In the genomic region with DNA sequence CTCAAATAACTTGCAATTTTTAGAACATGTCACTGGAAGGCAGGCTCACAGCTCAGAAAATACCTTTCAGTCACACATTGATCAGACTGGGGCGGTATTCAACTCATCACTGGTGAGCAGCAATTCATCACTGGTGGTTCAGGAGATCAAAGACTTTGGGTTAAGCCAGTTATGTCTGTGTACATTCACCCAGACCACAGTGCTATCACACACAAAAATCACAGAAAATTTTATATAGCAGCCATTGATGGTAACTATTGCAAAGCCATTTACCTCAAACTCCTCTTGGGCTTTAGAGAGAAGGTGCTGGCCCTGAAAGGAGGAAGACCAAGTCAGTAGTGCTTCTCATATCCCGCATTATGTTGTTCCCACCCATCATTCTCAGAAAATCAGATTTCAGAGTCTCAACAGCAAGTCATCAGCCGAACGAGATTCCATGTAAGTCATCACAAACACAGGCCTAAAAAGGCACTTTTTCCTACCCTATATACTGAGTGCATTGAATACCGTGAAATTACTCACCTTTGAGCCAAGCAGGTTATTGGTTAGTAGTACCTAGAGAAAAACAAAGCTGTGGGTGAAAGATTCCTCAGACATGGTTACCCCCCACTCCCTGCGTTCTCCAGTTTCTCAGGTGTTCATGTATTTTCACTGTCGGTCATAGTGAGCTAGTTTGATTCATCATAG, we compare ENCODE assay signal across 1 cellular context.
TF ChIP-seq lines count a peak whose summit lies in the region.

No MANE protein-coding gene starts in this region.

TF ChIP-seq in HepG2, 621 proteins besides CTCF, POLR2A, EP300 and RAD21:
- no peak for TF ChIP-seq ASH2L (IDR thresholded peaks at IDR 0.05; ENCODE audit: insufficient read length, low read depth, low read length)
- TF ChIP-seq ZNF674 (CRISPR knock-in tag; IDR thresholded peaks at IDR 0.05; ENCODE audit: low read depth) = no peak
- TF ChIP-seq HMGA1 (CRISPR knock-in tag; conservative IDR thresholded peaks at IDR 0.05) = no peak
- TF ChIP-seq ZNF235 (CRISPR knock-in tag; IDR thresholded peaks at IDR 0.05; ENCODE audit: borderline replicate concordance) = no peak
- TF ChIP-seq ZNF543 (CRISPR knock-in tag; IDR thresholded peaks at IDR 0.05) = no peak
- no peak for TF ChIP-seq ISX (CRISPR knock-in tag; conservative IDR thresholded peaks at IDR 0.05)
- no peak for TF ChIP-seq CCDC6 (CRISPR knock-in tag; IDR thresholded peaks at IDR 0.05)
- no peak for TF ChIP-seq HNRNPH1 (optimal IDR thresholded peaks at IDR 0.05; ENCODE audit: low read depth, low read length)
- TF ChIP-seq ZNF383 (CRISPR knock-in tag; IDR thresholded peaks at IDR 0.05; ENCODE audit: borderline replicate concordance) = no peak
- no peak for TF ChIP-seq MIXL1 (CRISPR knock-in tag; IDR thresholded peaks at IDR 0.05)
- no peak for TF ChIP-seq SMAD1 (CRISPR knock-in tag; IDR thresholded peaks at IDR 0.05; ENCODE audit: borderline replicate concordance, low read depth)
- TF ChIP-seq, protein P1, sequence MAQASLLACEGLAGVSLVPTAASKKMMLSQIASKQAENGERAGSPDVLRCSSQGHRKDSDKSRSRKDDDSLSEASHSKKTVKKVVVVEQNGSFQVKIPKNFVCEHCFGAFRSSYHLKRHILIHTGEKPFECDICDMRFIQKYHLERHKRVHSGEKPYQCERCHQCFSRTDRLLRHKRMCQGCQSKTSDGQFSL (CRISPR knock-in tag; IDR thresholded peaks at IDR 0.05) = no peak
- TF ChIP-seq CEBPB (IDR thresholded peaks at IDR 0.05; ENCODE audit: borderline replicate concordance, low read depth, low read length) = no peak
- no peak for TF ChIP-seq ZNF468 (CRISPR knock-in tag; IDR thresholded peaks at IDR 0.05)
- peak; percentile 28; the same call in 1 of the 2 replicates for TF ChIP-seq RBFOX2 (IDR thresholded peaks at IDR 0.05; ENCODE audit: low read depth, low read length)
- TF ChIP-seq ZMAT3 (CRISPR knock-in tag; conservative IDR thresholded peaks at IDR 0.05) = no peak
- no peak for TF ChIP-seq TP53 (CRISPR knock-in tag; conservative IDR thresholded peaks at IDR 0.05)
- TF ChIP-seq ZNF30 (CRISPR knock-in tag; IDR thresholded peaks at IDR 0.05) = 0 out of 2 replicates have a peak, but pooled peaks have one; percentile 39
- TF ChIP-seq SMYD3 (CRISPR knock-in tag; IDR thresholded peaks at IDR 0.05) = no peak
- TF ChIP-seq MEF2D (CRISPR knock-in tag; IDR thresholded peaks at IDR 0.05) = no peak
- no peak for TF ChIP-seq SNAI1 (CRISPR knock-in tag; IDR thresholded peaks at IDR 0.05; ENCODE audit: borderline replicate concordance)
- TF ChIP-seq RBM22 (optimal IDR thresholded peaks at IDR 0.05; ENCODE audit: low read length) = peak; percentile 30
- no peak for TF ChIP-seq ZNF749 (CRISPR knock-in tag; IDR thresholded peaks at IDR 0.05; ENCODE audit: borderline replicate concordance)
- TF ChIP-seq KDM2A (CRISPR knock-in tag; IDR thresholded peaks at IDR 0.05; ENCODE audit: borderline replicate concordance, low read depth) = no peak
- TF ChIP-seq, protein P2, sequence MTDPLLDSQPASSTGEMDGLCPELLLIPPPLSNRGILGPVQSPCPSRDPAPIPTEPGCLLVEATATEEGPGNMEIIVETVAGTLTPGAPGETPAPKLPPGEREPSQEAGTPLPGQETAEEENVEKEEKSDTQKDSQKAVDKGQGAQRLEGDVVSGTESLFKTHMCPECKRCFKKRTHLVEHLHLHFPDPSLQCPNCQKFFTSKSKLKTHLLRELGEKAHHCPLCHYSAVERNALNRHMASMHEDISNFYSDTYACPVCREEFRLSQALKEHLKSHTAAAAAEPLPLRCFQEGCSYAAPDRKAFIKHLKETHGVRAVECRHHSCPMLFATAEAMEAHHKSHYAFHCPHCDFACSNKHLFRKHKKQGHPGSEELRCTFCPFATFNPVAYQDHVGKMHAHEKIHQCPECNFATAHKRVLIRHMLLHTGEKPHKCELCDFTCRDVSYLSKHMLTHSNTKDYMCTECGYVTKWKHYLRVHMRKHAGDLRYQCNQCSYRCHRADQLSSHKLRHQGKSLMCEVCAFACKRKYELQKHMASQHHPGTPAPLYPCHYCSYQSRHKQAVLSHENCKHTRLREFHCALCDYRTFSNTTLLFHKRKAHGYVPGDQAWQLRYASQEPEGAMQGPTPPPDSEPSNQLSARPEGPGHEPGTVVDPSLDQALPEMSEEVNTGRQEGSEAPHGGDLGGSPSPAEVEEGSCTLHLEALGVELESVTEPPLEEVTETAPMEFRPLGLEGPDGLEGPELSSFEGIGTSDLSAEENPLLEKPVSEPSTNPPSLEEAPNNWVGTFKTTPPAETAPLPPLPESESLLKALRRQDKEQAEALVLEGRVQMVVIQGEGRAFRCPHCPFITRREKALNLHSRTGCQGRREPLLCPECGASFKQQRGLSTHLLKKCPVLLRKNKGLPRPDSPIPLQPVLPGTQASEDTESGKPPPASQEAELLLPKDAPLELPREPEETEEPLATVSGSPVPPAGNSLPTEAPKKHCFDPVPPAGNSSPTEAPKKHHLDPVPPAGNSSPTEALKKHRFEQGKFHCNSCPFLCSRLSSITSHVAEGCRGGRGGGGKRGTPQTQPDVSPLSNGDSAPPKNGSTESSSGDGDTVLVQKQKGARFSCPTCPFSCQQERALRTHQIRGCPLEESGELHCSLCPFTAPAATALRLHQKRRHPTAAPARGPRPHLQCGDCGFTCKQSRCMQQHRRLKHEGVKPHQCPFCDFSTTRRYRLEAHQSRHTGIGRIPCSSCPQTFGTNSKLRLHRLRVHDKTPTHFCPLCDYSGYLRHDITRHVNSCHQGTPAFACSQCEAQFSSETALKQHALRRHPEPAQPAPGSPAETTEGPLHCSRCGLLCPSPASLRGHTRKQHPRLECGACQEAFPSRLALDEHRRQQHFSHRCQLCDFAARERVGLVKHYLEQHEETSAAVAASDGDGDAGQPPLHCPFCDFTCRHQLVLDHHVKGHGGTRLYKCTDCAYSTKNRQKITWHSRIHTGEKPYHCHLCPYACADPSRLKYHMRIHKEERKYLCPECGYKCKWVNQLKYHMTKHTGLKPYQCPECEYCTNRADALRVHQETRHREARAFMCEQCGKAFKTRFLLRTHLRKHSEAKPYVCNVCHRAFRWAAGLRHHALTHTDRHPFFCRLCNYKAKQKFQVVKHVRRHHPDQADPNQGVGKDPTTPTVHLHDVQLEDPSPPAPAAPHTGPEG (CRISPR knock-in tag; IDR thresholded peaks at IDR 0.05) = no peak
- 0 out of 2 replicates have a peak, but pooled peaks have one; percentile 28 for TF ChIP-seq ATF1 (CRISPR knock-in tag; IDR thresholded peaks at IDR 0.05)
- TF ChIP-seq NFIC (IDR thresholded peaks at IDR 0.05; ENCODE audit: low read length) = 0 out of 2 replicates have a peak, but pooled peaks have one; percentile 16
- TF ChIP-seq, protein P3, sequence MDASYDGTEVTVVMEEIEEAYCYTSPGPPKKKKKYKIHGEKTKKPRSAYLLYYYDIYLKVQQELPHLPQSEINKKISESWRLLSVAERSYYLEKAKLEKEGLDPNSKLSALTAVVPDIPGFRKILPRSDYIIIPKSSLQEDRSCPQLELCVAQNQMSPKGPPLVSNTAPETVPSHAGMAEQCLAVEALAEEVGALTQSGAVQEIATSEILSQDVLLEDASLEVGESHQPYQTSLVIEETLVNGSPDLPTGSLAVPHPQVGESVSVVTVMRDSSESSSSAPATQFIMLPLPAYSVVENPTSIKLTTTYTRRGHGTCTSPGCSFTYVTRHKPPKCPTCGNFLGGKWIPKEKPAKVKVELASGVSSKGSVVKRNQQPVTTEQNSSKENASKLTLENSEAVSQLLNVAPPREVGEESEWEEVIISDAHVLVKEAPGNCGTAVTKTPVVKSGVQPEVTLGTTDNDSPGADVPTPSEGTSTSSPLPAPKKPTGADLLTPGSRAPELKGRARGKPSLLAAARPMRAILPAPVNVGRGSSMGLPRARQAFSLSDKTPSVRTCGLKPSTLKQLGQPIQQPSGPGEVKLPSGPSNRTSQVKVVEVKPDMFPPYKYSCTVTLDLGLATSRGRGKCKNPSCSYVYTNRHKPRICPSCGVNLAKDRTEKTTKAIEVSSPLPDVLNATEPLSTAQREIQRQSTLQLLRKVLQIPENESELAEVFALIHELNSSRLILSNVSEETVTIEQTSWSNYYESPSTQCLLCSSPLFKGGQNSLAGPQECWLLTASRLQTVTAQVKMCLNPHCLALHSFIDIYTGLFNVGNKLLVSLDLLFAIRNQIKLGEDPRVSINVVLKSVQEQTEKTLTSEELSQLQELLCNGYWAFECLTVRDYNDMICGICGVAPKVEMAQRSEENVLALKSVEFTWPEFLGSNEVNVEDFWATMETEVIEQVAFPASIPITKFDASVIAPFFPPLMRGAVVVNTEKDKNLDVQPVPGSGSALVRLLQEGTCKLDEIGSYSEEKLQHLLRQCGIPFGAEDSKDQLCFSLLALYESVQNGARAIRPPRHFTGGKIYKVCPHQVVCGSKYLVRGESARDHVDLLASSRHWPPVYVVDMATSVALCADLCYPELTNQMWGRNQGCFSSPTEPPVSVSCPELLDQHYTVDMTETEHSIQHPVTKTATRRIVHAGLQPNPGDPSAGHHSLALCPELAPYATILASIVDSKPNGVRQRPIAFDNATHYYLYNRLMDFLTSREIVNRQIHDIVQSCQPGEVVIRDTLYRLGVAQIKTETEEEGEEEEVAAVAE (CRISPR knock-in tag; IDR thresholded peaks at IDR 0.05; ENCODE audit: borderline replicate concordance) = no peak
